Comparison of ENCODE assay signal across 17 cellular contexts in genomic region chr11:80346660-80347059, GRCh38.
DNase-seq lines count a peak whose midpoint lies in the region; ATAC-seq, FAIRE-seq and TF ChIP-seq lines count a peak whose summit lies in the region.
"Had no signal": no experiment of that assay in that cellular context is flagged by ENCODE, and none has a peak within 500 bp of the region (broad histone marks: within the 10 kb centered on the region; RNA-seq: fewer than 3 reads in every experiment).

No MANE protein-coding gene starts in this region.

- H3K14ac ChIP-seq in H1 (ENCODE audit: insufficient read length) = no peak overlapping the region

- H4K8ac ChIP-seq in H1 (ENCODE audit: extremely low read depth, insufficient read depth, low read length) = no peak overlapping the region

- intact Hi-C loops in Right ventricle myocardium superior (cut with DNase I) (no loop called here), natural killer cell (cut with micrococcal nuclease) (no loop called here)

- no peaks in the 10 kb centered on the region for H3K79me1 ChIP-seq in H1 (ENCODE audit: low read depth, low read length)

- H3K4me1 ChIP-seq in cardiac muscle cell (ENCODE audit: low read depth) (peaks cover 9% of the 10 kb centered on the region), H1 (replicated peaks in 1 of 4; ENCODE audit: control insufficient read depth in 3 of 4, insufficient read depth in 4 of 4, low read length in 3 of 4) (no peaks in the 10 kb centered on the region), small intestine (ENCODE audit: control insufficient read depth in 2 of 2, insufficient read depth in 1 of 2, low read depth in 1 of 2, low read length in 1 of 2) (peaks cover 0 to 2% of the 10 kb centered on the region in 2 donors)
- H3K4me1 ChIP-seq: A549, BE2C had no signal

- H3K9me3 ChIP-seq in cardiac muscle cell (ENCODE audit: low read depth) = no peaks in the 10 kb centered on the region
- H3K9me3 ChIP-seq in H1 (ENCODE audit: insufficient read depth in 2 of 2, low read depth in 1 of 2, low read length in 1 of 2) = no peaks in the 10 kb centered on the region
- H3K9me3 ChIP-seq in small intestine (ENCODE audit: control insufficient read depth, low read depth) = no peaks in the 10 kb centered on the region
- H3K9me3 ChIP-seq: A549, BE2C had no signal

- DNase-seq in cardiac muscle cell (ENCODE audit: low read depth in 1 of 2, low spot score in 1 of 2) (peak in 1 of 2 donors; percentile 2), Right ventricle myocardium superior (no peak), H1 (ENCODE audit: low read depth in 1 of 2, low spot score in 2 of 2) (no peak), left lobe of liver (ENCODE audit: low spot score) (no peak), small intestine (peak; percentile 19), natural killer cell (no peak), NCI-H526 treated with DMSO at 0.1 percent for 48 hours (lab: John Stamatoyannopoulos, UW) (no peak)
- DNase-seq in activated CD4-positive, alpha-beta T cell treated with anti-CD3 and anti-CD28 coated beads, Interleukin-2, amount 50 U/mL, for 4 hours = no peak
- DNase-seq: BE2C; CD4-positive, alpha-beta memory T cell; DND-41; GDM1; H9 had no signal

- H2BK120ac ChIP-seq in H1 (replicated peaks; ENCODE audit: low read depth, low read length) = no peak overlapping the region

- no peaks in the 10 kb centered on the region for H3K27me3 Mint-ChIP-seq in natural killer cell (ENCODE audit: low read depth in 2 of 2)
- H3K27me3 Mint-ChIP-seq: CD4-positive, alpha-beta memory T cell had no signal

- H2BK20ac ChIP-seq in H1 (ENCODE audit: low read length) = no peak overlapping the region

- no peak overlapping the region for H3K27ac Mint-ChIP-seq in natural killer cell
- H3K27ac Mint-ChIP-seq: CD4-positive, alpha-beta memory T cell; GM23338 had no signal

- no peaks in the 10 kb centered on the region for H3K23me2 ChIP-seq in H1 (ENCODE audit: low read depth, low read length)

- no peaks in the 10 kb centered on the region for H3K4me1 Mint-ChIP-seq in natural killer cell
- H3K4me1 Mint-ChIP-seq: CD4-positive, alpha-beta memory T cell; GM23338; H9 had no signal

- TF ChIP-seq EP300 in H1 (IDR thresholded peaks at IDR 0.05; ENCODE audit: borderline replicate concordance in 1 of 2, low read depth in 2 of 2, low read length in 2 of 2) = no peak

- no peak for TF ChIP-seq CTCF in cardiac muscle cell (IDR thresholded peaks at IDR 0.05; ENCODE audit: low read depth, low read length)
- TF ChIP-seq CTCF in H1 (IDR thresholded peaks at IDR 0.05; ENCODE audit: control extremely low read depth in 1 of 3, insufficient read depth in 1 of 3, low read depth in 1 of 3, low read length in 3 of 3) = no peak
- no peak for TF ChIP-seq CTCF in natural killer cell (IDR thresholded peaks at IDR 0.05)

- POLR2A ChIA-PET in H1 (lab: Charles Lee; ENCODE audit: partially characterized antibody) = interaction anchor here (0.6 kb wide), 1 partner anchor 970 kb away, joined by 3 read pairs; no protein-coding TSS in a partner anchor

- CTCF ChIA-PET in H1 (lab: Charles Lee; ENCODE audit: partially characterized antibody) = interaction anchor here (1.0 to 1.3 kb wide), 3 partner anchors 8 to 20 kb away, joined by 3 to 5 read pairs (median 4); no protein-coding TSS in a partner anchor

- no peak overlapping the region for H2BK5ac ChIP-seq in H1 (ENCODE audit: low read depth, low read length)

- H3K27ac ChIP-seq in cardiac muscle cell = peak overlapping the region; percentile 32
- H3K27ac ChIP-seq in H1 (ENCODE audit: low read depth, low read length) = no peak overlapping the region
- no peak overlapping the region for H3K27ac ChIP-seq in small intestine (ENCODE audit: low read depth in 1 of 2, low read length in 1 of 2)
- H3K27ac ChIP-seq: A549, C4-2B had no signal

- H3K36me3 Mint-ChIP-seq in natural killer cell = peaks cover 5% of the 10 kb centered on the region
- H3K36me3 Mint-ChIP-seq: CD4-positive, alpha-beta memory T cell had no signal

- no peaks in the 10 kb centered on the region for H3K79me2 ChIP-seq in H1 (ENCODE audit: control insufficient read depth in 1 of 2, insufficient read depth in 2 of 2, low read length in 2 of 2)

- no peaks in the 10 kb centered on the region for H3K36me3 ChIP-seq in cardiac muscle cell
- no peaks in the 10 kb centered on the region for H3K36me3 ChIP-seq in H1 (ENCODE audit: control insufficient read depth in 2 of 4, insufficient read depth in 4 of 4, low read length in 3 of 4)
- no peaks in the 10 kb centered on the region for H3K36me3 ChIP-seq in small intestine (ENCODE audit: control insufficient read depth in 2 of 2, insufficient read depth in 2 of 2, low read length in 2 of 2)
- H3K36me3 ChIP-seq: BE2C had no signal

- H3K9me3 Mint-ChIP-seq in natural killer cell = peaks cover 7 to 9% of the 10 kb centered on the region in 2 donors
- H3K9me3 Mint-ChIP-seq: GM23338, H9 had no signal

- ATAC-seq in Right ventricle myocardium superior (ENCODE audit: poor library complexity) (no peak), left lobe of liver (peak; percentile 65), natural killer cell (no peak)
- ATAC-seq: A549, GM23338 had no signal

- H3K4me3 Mint-ChIP-seq in natural killer cell = no peak overlapping the region
- H3K4me3 Mint-ChIP-seq: CD4-positive, alpha-beta memory T cell; GM23338; H9 had no signal

- H3K4me3 ChIP-seq in cardiac muscle cell = no peak overlapping the region
- no peak overlapping the region for H3K4me3 ChIP-seq in H1 (ENCODE audit: extremely low read depth in 1 of 4, insufficient read depth in 2 of 4, low read depth in 3 of 4, low read length in 4 of 4)
- H3K4me3 ChIP-seq in small intestine (ENCODE audit: low read depth in 1 of 2, low read length in 2 of 2) = no peak overlapping the region
- H3K4me3 ChIP-seq: A549, GM23338 had no signal

- 93% methylated on average over 3 of the region's 3 CpGs; no CpG with 5 or more reads in 1 of the 2 experiments for WGBS in H1 (ENCODE audit: extremely low coverage in 1 of 2, insufficient coverage in 1 of 2, insufficient read length in 1 of 2, insufficient replicate concordance in 2 of 2, low coverage in 1 of 2, low lambda C conversion rate in 2 of 2, missing lambda C conversion rate in 1 of 2), 2 experiments
- WGBS in small intestine, 3 donors = 57 to 61% (median 59%) methylated on average over 3 of the region's 3 CpGs

- no peak for TF ChIP-seq RAD21 in H1 (IDR thresholded peaks at IDR 0.05 in 1 of 2, conservative IDR thresholded peaks at IDR 0.05 in 1 of 2; ENCODE audit: low read depth in 2 of 2, low read length in 2 of 2)

- no peak overlapping the region for H3K56ac ChIP-seq in H1 (replicated peaks; ENCODE audit: insufficient read length, low read depth, low read length)

- H3K27me3 ChIP-seq in cardiac muscle cell (no peaks in the 10 kb centered on the region), H1 (replicated peaks in 1 of 4; ENCODE audit: control insufficient read depth in 3 of 4, extremely low read depth in 1 of 4, insufficient read depth in 3 of 4, low read length in 3 of 4) (no peaks in the 10 kb centered on the region), small intestine (ENCODE audit: control insufficient read depth in 2 of 2, insufficient read depth in 2 of 2, low read length in 2 of 2) (no peaks in the 10 kb centered on the region)
- H3K27me3 ChIP-seq: BE2C had no signal

- H2AK5ac ChIP-seq in H1 (ENCODE audit: low read depth, low read length) = no peak overlapping the region

- TF ChIP-seq POLR2A in H1 (IDR thresholded peaks at IDR 0.05; ENCODE audit: control extremely low read depth in 1 of 2, low read depth in 2 of 2, low read length in 2 of 2) = no peak

- H3K4me2 ChIP-seq in H1 (ENCODE audit: insufficient read depth in 1 of 2, low read depth in 2 of 2, low read length in 2 of 2) = no peak overlapping the region
- H3K4me2 ChIP-seq: A549, GM23338 had no signal

- no peaks in the 10 kb centered on the region for H4K20me1 ChIP-seq in H1 (replicated peaks in 1 of 2; ENCODE audit: control insufficient read depth in 1 of 2, insufficient read depth in 2 of 2, low read length in 2 of 2)

- peak overlapping the region; percentile 85; the same call in 1 of the 2 replicates for H2AFZ ChIP-seq in H1 (ENCODE audit: low read length)
- H2AFZ ChIP-seq: GM23338 had no signal

- no peak overlapping the region for H2BK15ac ChIP-seq in H1 (ENCODE audit: low read length)

- no peak overlapping the region for H3K23ac ChIP-seq in H1 (ENCODE audit: insufficient read length)

- H2BK12ac ChIP-seq in H1 (ENCODE audit: low read depth, low read length) = no peak overlapping the region

- H3K9ac ChIP-seq in H1 (replicated peaks in 1 of 4; ENCODE audit: extremely low read depth in 1 of 4, low read depth in 3 of 4, low read length in 3 of 4) = no peak overlapping the region

- no peak overlapping the region for H4K5ac ChIP-seq in H1 (ENCODE audit: insufficient read length, low read depth, low read length)

- no peak overlapping the region for H3K18ac ChIP-seq in H1 (ENCODE audit: extremely low read depth, low read length)

- no peak overlapping the region for H4K91ac ChIP-seq in H1 (replicated peaks; ENCODE audit: insufficient read length, low read length)

- no peak for FAIRE-seq in H1 (lab: Jason Lieb, UNC)
- no peak for FAIRE-seq in small intestine (lab: Jason Lieb, UNC)
- FAIRE-seq: A549, GM12892 had no signal

- H3K4ac ChIP-seq in H1 (replicated peaks; ENCODE audit: insufficient read length, low read depth, low read length) = no peak overlapping the region

TF ChIP-seq in H1, 55 proteins besides CTCF, POLR2A, EP300 and RAD21:
- TF ChIP-seq CREB1 (IDR thresholded peaks at IDR 0.05) = no peak
- TF ChIP-seq SP4 (IDR thresholded peaks at IDR 0.05; ENCODE audit: low read length) = no peak
- no peak for TF ChIP-seq CEBPB (IDR thresholded peaks at IDR 0.05; ENCODE audit: low read depth, low read length)
- TF ChIP-seq RFX5 (IDR thresholded peaks at IDR 0.05; ENCODE audit: borderline replicate concordance, low read depth, low read length) = no peak
- no peak for TF ChIP-seq RBBP5 (IDR thresholded peaks at IDR 0.05; ENCODE audit: borderline replicate concordance, low read depth, low read length)
